8 cellular contexts compared by ENCODE assay signal in the genomic region with DNA sequence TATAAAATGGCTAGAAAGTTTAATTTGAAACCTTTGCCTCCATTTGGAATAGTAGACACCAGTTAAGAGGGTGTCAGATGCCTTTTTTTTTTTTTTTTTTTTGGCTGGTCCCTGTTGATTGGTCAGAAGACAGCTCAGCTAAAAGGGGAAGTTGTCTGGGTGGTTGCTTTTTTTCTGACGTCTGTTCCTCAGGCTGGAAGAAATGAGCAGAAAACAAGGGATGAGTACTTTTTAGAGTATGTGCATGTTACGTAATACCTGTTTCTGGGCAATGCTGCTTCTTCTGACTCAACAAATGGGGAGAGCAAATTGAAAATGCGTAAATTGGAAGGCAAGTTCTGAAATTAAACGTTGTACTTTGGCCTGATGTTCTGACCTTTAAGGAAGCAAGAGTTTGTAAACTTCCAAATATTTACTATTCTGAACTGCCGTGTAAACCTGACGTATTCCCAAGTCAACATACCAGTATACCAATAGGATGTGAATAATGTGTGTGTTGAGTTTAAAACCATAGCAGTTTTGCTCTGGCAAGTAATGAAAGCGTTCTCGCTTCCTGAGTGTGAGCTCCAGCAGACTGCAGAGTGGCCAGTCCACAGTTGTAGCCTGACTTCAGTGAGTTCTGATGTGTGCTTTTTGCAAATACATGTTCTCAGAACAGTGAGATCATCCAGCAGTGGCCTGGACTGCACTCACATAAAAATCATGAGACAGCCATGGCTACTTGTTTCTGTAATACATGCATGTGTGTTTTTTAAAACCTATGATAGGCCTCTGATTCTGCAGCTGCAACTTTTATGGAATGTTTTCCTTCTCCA.
DNase-seq lines count a peak whose midpoint lies in the region; ATAC-seq lines count a peak whose summit lies in the region.

No MANE protein-coding gene starts in this region.

- no peaks in the 10 kb centered on the region for H3K27me3 ChIP-seq in mucosa of stomach (ENCODE audit: control insufficient read depth, insufficient read depth, low read length)

- peak; percentile 95 for DNase-seq in NOMO-1 treated with DMSO at 0.1 percent for 48 hours (lab: John Stamatoyannopoulos, UW; ENCODE audit: unreplicated experiment)
- DNase-seq in caudate nucleus (lab: John Stamatoyannopoulos, UW), result peak in 1 of 61 donors; percentile 1
- DNase-seq in NK-92 treated with Interleukin-12 subunit alpha and Interleukin-12 subunit beta, amount 100 ng/mL, for 24 hours (lab: John Stamatoyannopoulos, UW), result no peak
- DNase-seq in effector CD8-positive, alpha-beta T cell (lab: John Stamatoyannopoulos, UW), result no peak
- DNase-seq in amygdala (lab: John Stamatoyannopoulos, UW), result no peak

- H3K4me3 ChIP-seq in GM08714 (ENCODE audit: low read length) (peak overlapping the region; percentile 87), mucosa of stomach (ENCODE audit: low read length) (peak overlapping the region; percentile 53)

- H3K4me1 ChIP-seq in mucosa of stomach (ENCODE audit: control insufficient read depth, insufficient read depth, low read length), result peaks cover 1% of the 10 kb centered on the region

- H3K9me3 ChIP-seq in mucosa of stomach (ENCODE audit: control insufficient read depth, low read length), result no peaks in the 10 kb centered on the region

- H3K9ac ChIP-seq in mucosa of stomach (ENCODE audit: low read length), result peak overlapping the region; percentile 95

- peak overlapping the region; percentile 94 for H3K27ac ChIP-seq in caudate nucleus (ENCODE audit: low read depth, low read length)

- no peak for ATAC-seq in GM21576 (IDR thresholded peaks at IDR 0.05; ENCODE audit: unreplicated experiment)

- H3K36me3 ChIP-seq in mucosa of stomach (ENCODE audit: control insufficient read depth, insufficient read depth, low read length), result no peaks in the 10 kb centered on the region
